In the genomic region with DNA sequence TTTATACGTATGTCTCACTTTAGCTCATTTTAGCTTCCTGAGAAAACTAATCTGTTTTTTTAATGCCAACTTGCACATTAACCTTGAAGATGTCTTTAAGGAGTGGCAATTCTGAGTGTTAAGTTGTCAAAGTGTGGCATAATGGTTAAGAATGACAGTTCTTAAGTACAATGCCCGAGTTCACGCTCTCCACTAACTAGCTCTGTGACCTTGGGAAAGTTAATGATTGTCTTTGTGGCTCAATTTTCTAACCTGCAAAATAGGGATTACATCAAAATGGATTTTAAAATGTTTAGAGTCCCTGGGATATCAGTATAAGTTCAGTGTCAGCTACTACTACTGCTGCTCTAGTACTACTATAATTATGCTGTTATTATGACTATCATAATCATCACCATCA, we compare ENCODE assay signal across 23 cellular contexts.
"Had no signal": no experiment of that assay in that cellular context is flagged by ENCODE, and none has a peak within 500 bp of the region (broad histone marks: within the 10 kb centered on the region; RNA-seq: fewer than 3 reads in every experiment).

No MANE protein-coding gene starts in this region.

- H3K4me3 ChIP-seq: coronary artery, dorsolateral prefrontal cortex, esophagus muscularis mucosa, gastroesophageal sphincter, heart right ventricle, left lung, lower lobe of right lung, mucosa of descending colon had no signal

- H3K4me3 Mint-ChIP-seq: mesothelial cell of epicardium, naive B cell had no signal

- DNase-seq: dermis blood vessel endothelial cell; dorsolateral prefrontal cortex; effector CD4-positive, alpha-beta T cell; effector memory CD4-positive, alpha-beta T cell; foreskin keratinocyte; heart right ventricle; hippocampal formation; left cardiac atrium; left lung; left ventricle myocardium superior; lower lobe of right lung; mesenchymal stem cell; mucosa of descending colon; naive B cell had no signal

- H3K36me3 Mint-ChIP-seq: mesothelial cell of epicardium had no signal

- H3K27ac ChIP-seq: coronary artery, dorsolateral prefrontal cortex, esophagus muscularis mucosa, foreskin keratinocyte, gastroesophageal sphincter, heart right ventricle, left lung, lower lobe of right lung had no signal

- ATAC-seq: foreskin keratinocyte, gastroesophageal sphincter, heart right ventricle, left cardiac atrium, left lung, left ventricle myocardium superior, lower lobe of right lung, mucosa of descending colon had no signal

- FAIRE-seq: colon, endothelial cell of umbilical vein, frontal cortex, islet of Langerhans, keratinocyte had no signal

- H3K9me3 ChIP-seq: left lung, lower lobe of right lung, mucosa of descending colon had no signal

- H3K27ac Mint-ChIP-seq: mesothelial cell of epicardium, naive B cell had no signal

- H3K27me3 ChIP-seq: dorsolateral prefrontal cortex, esophagus muscularis mucosa, foreskin keratinocyte, gastroesophageal sphincter, heart right ventricle, left lung had no signal

- H3K4me1 Mint-ChIP-seq: mesothelial cell of epicardium, naive B cell had no signal

- H3K36me3 ChIP-seq: esophagus muscularis mucosa, gastroesophageal sphincter, heart right ventricle, left lung, lower lobe of right lung had no signal

- H3K4me1 ChIP-seq: esophagus muscularis mucosa, foreskin keratinocyte, gastroesophageal sphincter, heart right ventricle, left lung, lower lobe of right lung had no signal
